33 cellular contexts compared by ENCODE assay signal in the genomic region with DNA sequence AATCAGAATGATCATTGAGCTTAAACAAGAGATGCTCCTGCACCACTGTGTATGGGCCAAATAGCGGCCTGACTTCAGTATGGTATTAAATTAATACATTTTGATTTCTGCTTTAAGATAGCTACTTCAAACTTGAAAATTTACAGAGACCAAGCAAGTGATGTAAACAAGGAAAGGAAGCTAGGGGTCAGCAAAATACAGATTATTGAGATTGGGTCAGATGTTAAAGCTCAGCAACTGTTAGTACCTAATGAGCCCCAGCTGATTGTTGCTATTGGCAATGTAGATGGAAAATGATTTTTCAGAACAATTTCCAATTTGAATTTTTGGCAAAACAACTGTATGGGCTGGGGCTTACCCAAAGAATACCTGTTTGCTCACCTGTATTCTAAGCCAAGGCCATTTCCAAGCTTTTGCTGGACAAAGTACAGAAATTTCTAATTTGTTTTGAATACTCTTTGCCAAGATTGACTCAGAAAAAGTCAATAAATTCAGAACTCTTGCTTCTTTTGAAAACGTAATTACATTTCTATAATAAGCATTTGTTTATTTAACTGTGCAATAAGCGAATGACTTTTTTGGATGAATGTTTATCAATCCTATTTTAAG.
"Had no signal": no experiment of that assay in that cellular context is flagged by ENCODE, and none has a peak within 500 bp of the region (broad histone marks: within the 10 kb centered on the region; RNA-seq: fewer than 3 reads in every experiment).

No MANE protein-coding gene starts in this region.

- H3K4me1 ChIP-seq: adrenal gland had no signal

- H3K36me3 ChIP-seq: adrenal gland, MG63, SJCRH30, WERI-Rb-1 had no signal

- DNase-seq: activated CD4-positive, alpha-beta T cell treated with anti-CD3 and anti-CD28 coated beads for 36 hours; activated CD4-positive, alpha-beta T cell treated with anti-CD3 and anti-CD28 coated beads, Interleukin-2, amount 50 U/mL, for 1 hour; activated CD8-positive, alpha-beta memory T cell treated with anti-CD3 and anti-CD28 coated beads, Interleukin-2, amount 50 U/mL, for 4 hours; activated CD8-positive, alpha-beta T cell treated with anti-CD3 and anti-CD28 coated beads for 36 hours; activated gamma-delta T cell treated with Interleukin-2 at 50 U/mL for 16 hours; activated naive CD4-positive, alpha-beta T cell treated with anti-CD3 and anti-CD28 coated beads, Interleukin-2, amount 50 U/mL, for 16 hours; activated naive CD8-positive, alpha-beta T cell treated with anti-CD3 and anti-CD28 coated beads, Interleukin-2, amount 10 ng/mL, durations not matched to agents 7 days and 5 days; activated T-cell treated with anti-CD3 and anti-CD28 coated beads, Interleukin-2, amount 50 U/mL, for 72 hours; adrenal gland; anterior cingulate cortex; central memory CD4-positive, alpha-beta T cell; MG63; MV-4-11; NCI-H1092 treated with DMSO at 0.1 percent for 48 hours; NCI-H1417 treated with DMSO at 0.1 percent for 48 hours; NCI-H1694; NCI-H2029; NCI-H2107; NCI-H2171 treated with DMSO at 0.1 percent for 48 hours; NCI-H226; NCI-H526; NCI-H774; NK-92 treated with Interleukin-12 subunit alpha and Interleukin-12 subunit beta, amount 100 ng/mL, for 24 hours; OCI-M1; Right ventricle myocardium superior; SJCRH30; SK-N-SH; T-helper 1 cell; WERI-Rb-1 had no signal

- FAIRE-seq: bronchial epithelial cell had no signal

- H3K4me3 ChIP-seq: adrenal gland, MG63, SJCRH30 had no signal

- H3K27ac ChIP-seq: adrenal gland, KMS-11, RWPE1, SJCRH30, WERI-Rb-1 had no signal

- H3K27me3 ChIP-seq: adrenal gland, MG63, SJCRH30 had no signal

- H3K9me3 ChIP-seq: adrenal gland, MG63, SJCRH30, SK-N-SH had no signal

- ATAC-seq: activated CD4-positive, alpha-beta T cell treated with anti-CD3 and anti-CD28 coated beads for 36 hours; activated CD8-positive, alpha-beta T cell treated with anti-CD3 and anti-CD28 coated beads for 36 hours; activated T-cell treated with anti-CD3 and anti-CD28 coated beads, Interleukin-2, amount 50 U/mL, for 72 hours; Panc1 had no signal
